Comparison of ENCODE assay signal across 20 cellular contexts in genomic region chr2:240419321-240419720, GRCh38. TPM values are rescaled to one million over a fixed set of nuclear protein-coding genes. Genes with fewer than 3 reads are reported as not detected.
DNase-seq lines count a peak whose midpoint lies in the region; ATAC-seq and TF ChIP-seq lines count a peak whose summit lies in the region.
"Had no signal": no experiment of that assay in that cellular context is flagged by ENCODE, and none has a peak within 500 bp of the region (broad histone marks: within the 10 kb centered on the region; RNA-seq: fewer than 3 reads in every experiment).

No MANE protein-coding gene starts in this region.

- H3K27me3 Mint-ChIP-seq in GM23338 (ENCODE audit: insufficient read depth, low read depth, poor library complexity) = no peaks in the 10 kb centered on the region
- peaks cover 6% of the 10 kb centered on the region for H3K27me3 Mint-ChIP-seq in nephron progenitor cell (ENCODE audit: low read depth, poor library complexity)

- BruUV-seq in PC-9 (replicated peaks; lab: Mats Ljungman, UMichigan) = no TSS peak

- intact Hi-C loops in PC-9 (cut with micrococcal nuclease; ENCODE audit: unreplicated experiment) = no loop called here

- H3K36me3 Mint-ChIP-seq in GM23338 (ENCODE audit: low read depth) (peaks cover 10% of the 10 kb centered on the region; the same call in 1 of the 3 replicates), nephron progenitor cell (ENCODE audit: low read depth) (no peaks in the 10 kb centered on the region)

- H4K20me1 ChIP-seq in PC-9 (ENCODE audit: insufficient read depth) (no peaks in the 10 kb centered on the region), GM23338 (replicated peaks; ENCODE audit: insufficient read depth) (no peaks in the 10 kb centered on the region)

- H2AFZ ChIP-seq in PC-9 (no peak overlapping the region), GM23338 (no peak overlapping the region)

- H3K4me1 Mint-ChIP-seq in GM23338 = no peaks in the 10 kb centered on the region
- no peaks in the 10 kb centered on the region for H3K4me1 Mint-ChIP-seq in nephron progenitor cell
- H3K4me1 Mint-ChIP-seq: CD4-positive, alpha-beta memory T cell had no signal

- H3F3A ChIP-seq in PC-9 (ENCODE audit: insufficient read depth, low read depth) (no peaks in the 10 kb centered on the region), GM23338 (replicated peaks; ENCODE audit: low read depth) (no peaks in the 10 kb centered on the region)

- no peak overlapping the region for H3K4me3 ChIP-seq in coronary artery
- H3K4me3 ChIP-seq in PC-9 = no peak overlapping the region
- no peak overlapping the region for H3K4me3 ChIP-seq in GM23338
- H3K4me3 ChIP-seq: A549, GM12878 had no signal

- H3K9me2 ChIP-seq in PC-9 (ENCODE audit: insufficient read depth) = no peaks in the 10 kb centered on the region
- no peaks in the 10 kb centered on the region for H3K9me2 ChIP-seq in GM23338 (ENCODE audit: insufficient read depth)

- no peak overlapping the region for H3K4me3 Mint-ChIP-seq in GM23338
- H3K4me3 Mint-ChIP-seq in nephron progenitor cell = no peak overlapping the region
- H3K4me3 Mint-ChIP-seq: CD4-positive, alpha-beta memory T cell had no signal

- H3K4me1 ChIP-seq in PC-9 (replicated peaks; ENCODE audit: insufficient read depth) (no peaks in the 10 kb centered on the region), GM23338 (ENCODE audit: insufficient read depth) (no peaks in the 10 kb centered on the region)
- H3K4me1 ChIP-seq: A549 had no signal

- no peaks in the 10 kb centered on the region for H3K79me2 ChIP-seq in PC-9 (ENCODE audit: low read depth)
- no peaks in the 10 kb centered on the region for H3K79me2 ChIP-seq in GM23338 (replicated peaks; ENCODE audit: insufficient read depth)

- DNase-seq in activated naive CD4-positive, alpha-beta T cell treated with anti-CD3 and anti-CD28 coated beads, Interleukin-2, amount 50 U/mL, for 16 hours = peak; percentile 2
- no peak for DNase-seq in activated naive CD4-positive, alpha-beta T cell (lab: John Stamatoyannopoulos, UW)
- DNase-seq in coronary artery (ENCODE audit: low spot score) (peak; percentile 33), mesenteric fat pad (ENCODE audit: low spot score) (peak; percentile 39), PC-9 (no peak), GM23338 (ENCODE audit: low spot score) (no peak), nephron progenitor cell (no peak)
- DNase-seq in stimulated activated naive CD8-positive, alpha-beta T cell treated with anti-CD3 and anti-CD28 coated beads, Interleukin-15, Interleukin-2, amounts not matched to agents 100 U/mL and 50 U/mL, for 24 hours = peak; percentile 0
- DNase-seq: Calu3; CD4-positive, alpha-beta memory T cell; DMS53; EL; NCI-H187; NCI-H2107; NCI-H510A treated with DMSO at 0.1 percent for 48 hours; NCI-H774; OCI-M1; SIG-M5 had no signal

- peaks cover 47% of the 10 kb centered on the region for H3K9me3 Mint-ChIP-seq in GM23338
- peaks cover 62% of the 10 kb centered on the region for H3K9me3 Mint-ChIP-seq in nephron progenitor cell

- peaks cover 27% of the 10 kb centered on the region; the same call in 1 of the 2 replicates for H3K9me3 ChIP-seq in PC-9 (ENCODE audit: insufficient read depth, low read depth)

- POLR2A ChIA-PET in PC-9 (lab: Charles Lee; ENCODE audit: unreplicated experiment) = interaction anchor here (0.5 kb wide), 1 partner anchor 186 kb away, joined by 3 read pairs; no protein-coding TSS in a partner anchor

- H3K27ac ChIP-seq in coronary artery (no peak overlapping the region), PC-9 (no peak overlapping the region), GM23338 (ENCODE audit: low read depth) (no peak overlapping the region)
- H3K27ac ChIP-seq: A549 had no signal

- no peak overlapping the region for H3K4me2 ChIP-seq in PC-9
- no peak overlapping the region for H3K4me2 ChIP-seq in GM23338
- H3K4me2 ChIP-seq: A549 had no signal

- H3K36me3 ChIP-seq in PC-9 (ENCODE audit: low read depth) (no peaks in the 10 kb centered on the region), GM23338 (ENCODE audit: insufficient read depth) (no peaks in the 10 kb centered on the region)

- TF ChIP-seq CTCF in coronary artery (IDR thresholded peaks at IDR 0.05) (no peak), PC-9 (conservative IDR thresholded peaks at IDR 0.05) (no peak), GM23338 (conservative IDR thresholded peaks at IDR 0.05; ENCODE audit: low read depth in 2 of 2) (no peak), nephron progenitor cell (IDR thresholded peaks at IDR 0.05) (no peak)

- H3K27me3 ChIP-seq in PC-9 (ENCODE audit: insufficient read depth, low read depth) = no peaks in the 10 kb centered on the region
- H3K27me3 ChIP-seq in GM23338 (ENCODE audit: insufficient read depth) = no peaks in the 10 kb centered on the region

- CTCF ChIA-PET in PC-9 (lab: Charles Lee) = no interaction called here

- no peak overlapping the region for H3K27ac Mint-ChIP-seq in GM23338
- no peak overlapping the region for H3K27ac Mint-ChIP-seq in nephron progenitor cell
- H3K27ac Mint-ChIP-seq: CD4-positive, alpha-beta memory T cell had no signal

- no peak for ATAC-seq in stimulated activated naive CD8-positive, alpha-beta T cell treated with anti-CD3 and anti-CD28 coated beads, Interleukin-15, Interleukin-2, amounts not matched to agents 100 U/mL and 50 U/mL, for 24 hours
- ATAC-seq in GM23338 = no peak
- ATAC-seq: A549, GM12878 had no signal

TF ChIP-seq in GM23338, 12 proteins besides CTCF, POLR2A, EP300 and RAD21 (continues in another document):
- TF ChIP-seq CREB1 (CRISPR knock-in tag; IDR thresholded peaks at IDR 0.05; ENCODE audit: low read depth) (no peak), ZNF462 (CRISPR knock-in tag; IDR thresholded peaks at IDR 0.05) (no peak), JUNB (IDR thresholded peaks at IDR 0.05; ENCODE audit: unreplicated experiment) (no peak), EZH2 (IDR thresholded peaks at IDR 0.05; ENCODE audit: low read depth, unreplicated experiment) (no peak), EZH2phosphoT487 (IDR thresholded peaks at IDR 0.05; ENCODE audit: unreplicated experiment) (no peak)

RNA-seq across cellular contexts. Expression of gene GPC1, which starts 16.1 kb away (rescaled TPM):
- total RNA-seq in mesenteric fat pad (82.5 TPM), PC-9 (2021) (302 and 319 TPM in 2 replicates)
- total RNA-seq in GM23338 (2014; rRNA removed; shearing (Covaris generic)) = 46.2 and 56.9 TPM in 2 replicates
- polyA plus RNA-seq in GM23338 (2016; fragmentation: Nextera tagmentation; extraction: Ambion mirVana) = 9.0 and 10.8 TPM in 2 replicates

Comparison
In these comparisons a context has a peak if more than half of its experiments do, and no peak if none do; other contexts are left out.
1. DNase-seq: peak in activated naive CD4-positive, alpha-beta T cell treated with anti-CD3 and anti-CD28 coated beads, Interleukin-2, amount 50 U/mL, for 16 hours (single experiment), coronary artery (single experiment), mesenteric fat pad (single experiment) and stimulated activated naive CD8-positive, alpha-beta T cell treated with anti-CD3 and anti-CD28 coated beads, Interleukin-15, Interleukin-2, amounts not matched to agents 100 U/mL and 50 U/mL, for 24 hours (single experiment); none in activated naive CD4-positive, alpha-beta T cell (0 of 4), PC-9 (0 of 2), GM23338 (single experiment) and nephron progenitor cell (single experiment).